In the genomic region with DNA sequence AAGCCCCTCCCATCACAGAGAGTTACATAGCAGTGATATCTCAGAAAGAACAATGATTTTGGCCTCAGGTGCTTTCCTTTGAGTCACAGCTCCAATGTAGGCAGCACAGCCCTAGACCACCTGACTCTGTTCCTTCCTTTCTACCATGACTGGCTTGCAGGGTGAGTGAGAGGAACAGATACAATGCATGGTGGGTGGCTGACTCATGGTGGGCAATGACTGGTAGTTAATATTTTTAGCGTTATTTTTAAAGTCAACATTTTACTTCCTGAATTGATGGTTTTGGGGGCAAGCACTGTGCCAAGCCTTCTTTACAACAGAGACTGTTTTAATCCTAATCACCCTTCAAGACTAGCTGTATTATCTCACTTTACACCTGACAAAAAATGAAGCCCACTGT, we compare ENCODE assay signal across 8 cellular contexts. TPM values are rescaled to one million over a fixed set of nuclear protein-coding genes. Genes with fewer than 3 reads are reported as not detected.
DNase-seq lines count a peak whose midpoint lies in the region; ATAC-seq, FAIRE-seq and TF ChIP-seq lines count a peak whose summit lies in the region.

No MANE protein-coding gene starts in this region.

- H4K20me1 ChIP-seq in astrocyte (ENCODE audit: insufficient read depth, low read length): no peaks in the 10 kb centered on the region

- no peak for TF ChIP-seq EP300 in gastroesophageal sphincter (IDR thresholded peaks at IDR 0.05)

- FAIRE-seq in astrocyte (lab: Jason Lieb, UNC) (no peak), pancreas (lab: Jason Lieb, UNC) (no peak)

- ATAC-seq in activated CD8-positive, alpha-beta T cell treated with anti-CD3 and anti-CD28 coated beads for 36 hours: peak; percentile 88
- no peak for ATAC-seq in activated CD8-positive, alpha-beta T cell treated with anti-CD3 and anti-CD28 coated beads, Interleukin-2, amount 10 ng/mL, durations not matched to agents 7 days and 5 days
- peak; percentile 44 for ATAC-seq in HG03354 (IDR thresholded peaks at IDR 0.05; ENCODE audit: poor library complexity, severe bottlenecking, unreplicated experiment)
- ATAC-seq in pancreas: no peak
- no peak for ATAC-seq in gastroesophageal sphincter

- peak; percentile 71 for DNase-seq in activated CD8-positive, alpha-beta T cell treated with anti-CD3 and anti-CD28 coated beads for 36 hours
- no peak for DNase-seq in activated CD8-positive, alpha-beta T cell treated with anti-CD3 and anti-CD28 coated beads, Interleukin-2, amount 10 ng/mL, durations not matched to agents 7 days and 5 days
- DNase-seq in astrocyte (ENCODE audit: low read depth): peak; percentile 38
- DNase-seq in stromal cell of bone marrow (ENCODE audit: low read depth): peak; percentile 2
- no peak for DNase-seq in pancreas
- no peak for DNase-seq in effector memory CD4-positive, alpha-beta T cell

- TF ChIP-seq POLR2A in gastroesophageal sphincter (IDR thresholded peaks at IDR 0.05): no peak

- H3K27me3 ChIP-seq in astrocyte (ENCODE audit: insufficient read depth, low read length) (no peaks in the 10 kb centered on the region), pancreas (no peaks in the 10 kb centered on the region), gastroesophageal sphincter (no peaks in the 10 kb centered on the region)
- H3K27me3 ChIP-seq in effector memory CD4-positive, alpha-beta T cell (replicated peaks; ENCODE audit: control insufficient read depth, insufficient read depth, low read length, poor library complexity, severe bottlenecking): peaks cover 17% of the 10 kb centered on the region

- peaks cover 2% of the 10 kb centered on the region for H3K79me2 ChIP-seq in astrocyte (ENCODE audit: insufficient read depth, low read length)

- intact Hi-C loops in activated CD8-positive, alpha-beta T cell treated with anti-CD3 and anti-CD28 coated beads for 36 hours (cut with micrococcal nuclease): no loop called here
- intact Hi-C loops in pancreas (cut with DNase I): loop anchor here in 1 of 3 donors (10.0 kb wide), 1 partner anchor 54 kb away; no protein-coding TSS in a partner anchor

- H3K4me2 ChIP-seq in astrocyte (ENCODE audit: low read length): no peak overlapping the region

- no peak overlapping the region for H3K4me3 ChIP-seq in astrocyte (ENCODE audit: insufficient read depth, low read depth, low read length)
- H3K4me3 ChIP-seq in pancreas: no peak overlapping the region
- no peak overlapping the region for H3K4me3 ChIP-seq in effector memory CD4-positive, alpha-beta T cell (ENCODE audit: insufficient read depth, low read depth, low read length, poor library complexity, severe bottlenecking)
- H3K4me3 ChIP-seq in gastroesophageal sphincter: no peak overlapping the region

- H3K27ac ChIP-seq in astrocyte (ENCODE audit: low read depth, low read length): no peak overlapping the region
- no peak overlapping the region for H3K27ac ChIP-seq in pancreas
- H3K27ac ChIP-seq in effector memory CD4-positive, alpha-beta T cell (ENCODE audit: insufficient read depth, low read length, poor library complexity, severe bottlenecking): no peak overlapping the region
- H3K27ac ChIP-seq in gastroesophageal sphincter: no peak overlapping the region

- H3K9me3 Mint-ChIP-seq in activated CD8-positive, alpha-beta T cell treated with anti-CD3 and anti-CD28 coated beads for 36 hours: no peaks in the 10 kb centered on the region
- no peaks in the 10 kb centered on the region for H3K9me3 Mint-ChIP-seq in activated CD8-positive, alpha-beta T cell treated with anti-CD3 and anti-CD28 coated beads, Interleukin-2, amount 10 ng/mL, durations not matched to agents 7 days and 5 days (ENCODE audit: insufficient read depth)
- no peaks in the 10 kb centered on the region for H3K9me3 Mint-ChIP-seq in astrocyte (ENCODE audit: unreplicated experiment)

- TF ChIP-seq CTCF in activated CD8-positive, alpha-beta T cell treated with anti-CD3 and anti-CD28 coated beads for 36 hours (IDR thresholded peaks at IDR 0.05): no peak
- no peak for TF ChIP-seq CTCF in astrocyte (IDR thresholded peaks at IDR 0.05; ENCODE audit: insufficient read depth, low read depth, low read length)
- TF ChIP-seq CTCF in pancreas (IDR thresholded peaks at IDR 0.05): no peak
- no peak for TF ChIP-seq CTCF in gastroesophageal sphincter (IDR thresholded peaks at IDR 0.05)

- H3K36me3 ChIP-seq in astrocyte (ENCODE audit: insufficient read depth, low read length) (no peaks in the 10 kb centered on the region), pancreas (no peaks in the 10 kb centered on the region), gastroesophageal sphincter (no peaks in the 10 kb centered on the region)
- no peaks in the 10 kb centered on the region for H3K36me3 ChIP-seq in effector memory CD4-positive, alpha-beta T cell (ENCODE audit: control insufficient read depth, insufficient read depth, low read length)

- H3K27ac Mint-ChIP-seq in activated CD8-positive, alpha-beta T cell treated with anti-CD3 and anti-CD28 coated beads for 36 hours: no peak overlapping the region
- H3K27ac Mint-ChIP-seq in activated CD8-positive, alpha-beta T cell treated with anti-CD3 and anti-CD28 coated beads, Interleukin-2, amount 10 ng/mL, durations not matched to agents 7 days and 5 days: no peak overlapping the region
- H3K27ac Mint-ChIP-seq in astrocyte (ENCODE audit: unreplicated experiment): peak overlapping the region; percentile 7

- peaks cover 20% of the 10 kb centered on the region for H3K4me1 Mint-ChIP-seq in activated CD8-positive, alpha-beta T cell treated with anti-CD3 and anti-CD28 coated beads for 36 hours (ENCODE audit: low read depth)
- H3K4me1 Mint-ChIP-seq in activated CD8-positive, alpha-beta T cell treated with anti-CD3 and anti-CD28 coated beads, Interleukin-2, amount 10 ng/mL, durations not matched to agents 7 days and 5 days (ENCODE audit: low read depth): peaks cover 16% of the 10 kb centered on the region
- peaks cover 17% of the 10 kb centered on the region for H3K4me1 Mint-ChIP-seq in astrocyte (ENCODE audit: low read depth, unreplicated experiment)

- no peak overlapping the region for H2AFZ ChIP-seq in astrocyte (ENCODE audit: low read depth, low read length)

- H3K36me3 Mint-ChIP-seq in activated CD8-positive, alpha-beta T cell treated with anti-CD3 and anti-CD28 coated beads for 36 hours (ENCODE audit: low read depth): no peaks in the 10 kb centered on the region
- H3K36me3 Mint-ChIP-seq in activated CD8-positive, alpha-beta T cell treated with anti-CD3 and anti-CD28 coated beads, Interleukin-2, amount 10 ng/mL, durations not matched to agents 7 days and 5 days (ENCODE audit: low read depth): no peaks in the 10 kb centered on the region
- peaks cover 2% of the 10 kb centered on the region for H3K36me3 Mint-ChIP-seq in astrocyte (ENCODE audit: low read depth, unreplicated experiment)

- no peak overlapping the region for H3K9ac ChIP-seq in astrocyte (ENCODE audit: low read length)

- H3K4me1 ChIP-seq in astrocyte (ENCODE audit: insufficient read depth, low read length): peaks cover 10% of the 10 kb centered on the region
- H3K4me1 ChIP-seq in pancreas: no peaks in the 10 kb centered on the region
- peaks cover 13% of the 10 kb centered on the region for H3K4me1 ChIP-seq in effector memory CD4-positive, alpha-beta T cell (ENCODE audit: control insufficient read depth, insufficient read depth, low read length, poor library complexity, severe bottlenecking)
- peaks cover 0 to 30% (median 0%) of the 10 kb centered on the region in 3 donors for H3K4me1 ChIP-seq in gastroesophageal sphincter

- H3K9me3 ChIP-seq in astrocyte (ENCODE audit: insufficient read depth, low read depth, low read length) (no peaks in the 10 kb centered on the region), pancreas (no peaks in the 10 kb centered on the region), gastroesophageal sphincter (no peaks in the 10 kb centered on the region)
- no peaks in the 10 kb centered on the region for H3K9me3 ChIP-seq in effector memory CD4-positive, alpha-beta T cell (ENCODE audit: control insufficient read depth, low read length)

- CTCF ChIA-PET in activated CD8-positive, alpha-beta T cell treated with anti-CD3 and anti-CD28 coated beads for 36 hours (lab: Charles Lee): no interaction called here
- CTCF ChIA-PET in activated CD8-positive, alpha-beta T cell treated with anti-CD3 and anti-CD28 coated beads, Interleukin-2, amount 10 ng/mL, durations not matched to agents 7 days and 5 days (lab: Charles Lee): no interaction called here

- peaks cover 43% of the 10 kb centered on the region for H3K27me3 Mint-ChIP-seq in activated CD8-positive, alpha-beta T cell treated with anti-CD3 and anti-CD28 coated beads for 36 hours
- peaks cover 47% of the 10 kb centered on the region for H3K27me3 Mint-ChIP-seq in activated CD8-positive, alpha-beta T cell treated with anti-CD3 and anti-CD28 coated beads, Interleukin-2, amount 10 ng/mL, durations not matched to agents 7 days and 5 days (ENCODE audit: low read depth)
- H3K27me3 Mint-ChIP-seq in astrocyte (ENCODE audit: low read depth, unreplicated experiment): no peaks in the 10 kb centered on the region

- H3K4me3 Mint-ChIP-seq in activated CD8-positive, alpha-beta T cell treated with anti-CD3 and anti-CD28 coated beads for 36 hours: no peak overlapping the region
- no peak overlapping the region for H3K4me3 Mint-ChIP-seq in activated CD8-positive, alpha-beta T cell treated with anti-CD3 and anti-CD28 coated beads, Interleukin-2, amount 10 ng/mL, durations not matched to agents 7 days and 5 days
- no peak overlapping the region for H3K4me3 Mint-ChIP-seq in astrocyte (ENCODE audit: unreplicated experiment)

- WGBS in pancreas, 2 donors: 61 to 65% methylated on average over 1 of the region's 1 CpG
- WGBS in gastroesophageal sphincter (ENCODE audit: low coverage in 1 of 2), 2 donors: 60% methylated on average over 1 of the region's 1 CpG; no CpG with 5 or more reads in 1 of the 2 donors

- POLR2A ChIA-PET in activated CD8-positive, alpha-beta T cell treated with anti-CD3 and anti-CD28 coated beads for 36 hours (lab: Charles Lee): no interaction called here
- POLR2A ChIA-PET in activated CD8-positive, alpha-beta T cell treated with anti-CD3 and anti-CD28 coated beads, Interleukin-2, amount 10 ng/mL, durations not matched to agents 7 days and 5 days (lab: Charles Lee): no interaction called here

RNA-seq across cellular contexts. Expression of gene ST3GAL6, which starts 32.8 kb away (rescaled TPM):
- not detected for total RNA-seq in activated CD8-positive, alpha-beta T cell treated with anti-CD3 and anti-CD28 coated beads for 36 hours
- not detected for total RNA-seq in activated CD8-positive, alpha-beta T cell treated with anti-CD3 and anti-CD28 coated beads, Interleukin-2, amount 10 ng/mL, durations not matched to agents 7 days and 5 days
- total RNA-seq in astrocyte (4.4 and 4.8 TPM in 2 replicates), pancreas (1 to 10 TPM; 3.6 to 9.5 (median 6.7) TPM), gastroesophageal sphincter (10 to 100 TPM in 1 of 4 donors, 1 to 10 TPM in 3; 4.4 to 21.2 (median 7.4) TPM)
- 10 to 100 TPM in 1 of 2 donors, 1 to 10 TPM in 1; 5.7 to 16.1 TPM for polyA plus RNA-seq in pancreas

Comparison
In these comparisons a context has a peak if more than half of its experiments do, and no peak if none do; other contexts are left out.
1. ATAC-seq: peak in activated CD8-positive, alpha-beta T cell treated with anti-CD3 and anti-CD28 coated beads for 36 hours (single experiment) and HG03354 (single experiment); none in activated CD8-positive, alpha-beta T cell treated with anti-CD3 and anti-CD28 coated beads, Interleukin-2, amount 10 ng/mL, durations not matched to agents 7 days and 5 days (single experiment), pancreas (0 of 4) and gastroesophageal sphincter (single experiment).
2. DNase-seq: peak in activated CD8-positive, alpha-beta T cell treated with anti-CD3 and anti-CD28 coated beads for 36 hours (single experiment), astrocyte (single experiment) and stromal cell of bone marrow (single experiment); none in activated CD8-positive, alpha-beta T cell treated with anti-CD3 and anti-CD28 coated beads, Interleukin-2, amount 10 ng/mL, durations not matched to agents 7 days and 5 days (single experiment), pancreas (0 of 6) and effector memory CD4-positive, alpha-beta T cell (0 of 3).